1 cellular context compared by ENCODE assay signal in genomic region chr20:34886122-34886521, GRCh38.
TF ChIP-seq lines count a peak whose summit lies in the region.

No MANE protein-coding gene starts in this region.

TF ChIP-seq in A549, 52 proteins besides CTCF, POLR2A, EP300 and RAD21 (continued from another document):
- no peak for TF ChIP-seq ATOH8 (CRISPR knock-in tag; IDR thresholded peaks at IDR 0.05; ENCODE audit: low read depth)
